ENCODE assay signal across 2 cellular contexts in the genomic region with DNA sequence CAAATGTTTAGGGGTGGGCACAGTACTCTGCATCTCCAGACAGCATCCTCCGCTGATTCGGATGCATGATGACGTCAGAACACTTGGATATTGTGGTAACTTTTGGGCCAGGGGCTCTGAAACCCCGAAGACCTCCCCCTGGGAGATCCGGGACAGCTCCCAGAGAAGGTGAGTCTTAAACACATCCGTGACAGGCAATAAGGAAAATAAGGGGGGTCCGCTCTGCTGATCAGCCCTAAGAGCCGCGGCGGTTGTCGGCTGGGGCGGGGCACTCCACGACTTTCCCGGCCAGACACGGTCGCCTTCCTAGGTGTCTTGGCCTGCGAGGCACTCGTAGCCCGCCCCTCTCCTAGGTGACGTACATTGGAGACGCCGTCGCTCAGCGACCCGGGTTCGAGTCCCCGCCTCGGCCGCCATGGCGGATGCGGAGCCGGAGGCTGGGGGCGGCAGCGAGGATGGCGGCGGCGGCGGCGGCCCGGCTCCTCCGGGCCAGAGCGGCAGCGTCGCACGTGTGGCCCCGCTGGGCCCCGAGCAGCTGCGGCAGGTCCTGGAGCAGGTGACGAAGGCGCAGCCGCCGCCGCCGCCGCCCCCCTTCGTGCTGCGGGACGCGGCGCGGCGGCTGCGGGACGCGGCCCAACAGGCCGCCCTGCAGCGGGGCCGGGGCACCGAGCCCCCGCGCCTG.
A peak's percentile ranks its signal among the peaks of the same experiment; 100 is the strongest.
TF ChIP-seq lines count a peak whose summit lies in the region.

Gene ZNF839 (plus strand): TSS at position 396 of the 682 bp plus-strand sequence. CDS start 20 bp downstream, at position 416.

TF ChIP-seq in IMR-90, 13 proteins besides CTCF, POLR2A, EP300 and RAD21:
- TF ChIP-seq MXI1 (IDR thresholded peaks at IDR 0.05; ENCODE audit: borderline replicate concordance, low read depth, low read length) (peak; percentile 37; the same call in 1 of the 2 replicates), MAZ (IDR thresholded peaks at IDR 0.05; ENCODE audit: borderline replicate concordance, low read depth, low read length) (peak; percentile 93), RCOR1 (IDR thresholded peaks at IDR 0.05; ENCODE audit: insufficient replicate concordance, low read length) (peak; percentile 31), MAFK (IDR thresholded peaks at IDR 0.05; ENCODE audit: low read depth, low read length) (no peak), RFX5 (IDR thresholded peaks at IDR 0.05; ENCODE audit: low read depth, low read length) (no peak)

TF ChIP-seq in H1, 55 proteins besides CTCF, POLR2A, EP300 and RAD21 (continues in another document):
- TF ChIP-seq KDM5A (IDR thresholded peaks at IDR 0.05; ENCODE audit: low read length) (0 out of 2 replicates have a peak, but pooled peaks have one; percentile 48), YY1 (IDR thresholded peaks at IDR 0.05; ENCODE audit: low read depth, low read length) (peak; percentile 94), SIRT6 (IDR thresholded peaks at IDR 0.05; ENCODE audit: low read length) (no peak), KDM1A (IDR thresholded peaks at IDR 0.05; ENCODE audit: borderline replicate concordance, low read length) (no peak), TAF1 (IDR thresholded peaks at IDR 0.05; ENCODE audit: low read depth, low read length) (peak; percentile 72; the same call in 1 of the 2 replicates), MAFK (IDR thresholded peaks at IDR 0.05; ENCODE audit: low read depth, low read length) (no peak), CTBP2 (IDR thresholded peaks at IDR 0.05; ENCODE audit: borderline replicate concordance, insufficient read depth, insufficient read length, low read length) (no peak), E2F6 (IDR thresholded peaks at IDR 0.05) (no peak), CHD2 (IDR thresholded peaks at IDR 0.05; ENCODE audit: low read length) (no peak), ATF2 (IDR thresholded peaks at IDR 0.05; ENCODE audit: low read length) (peak; percentile 82), POLR2AphosphoS5 (IDR thresholded peaks at IDR 0.05; ENCODE audit: low read depth, low read length) (no peak; the same call in none of the 2 replicates), ASH2L (IDR thresholded peaks at IDR 0.05; ENCODE audit: low read length) (peak; percentile 83), EGR1 (IDR thresholded peaks at IDR 0.05; ENCODE audit: borderline replicate concordance, low read depth, low read length) (no peak), EZH2 (IDR thresholded peaks at IDR 0.05; ENCODE audit: low read depth, low read length, severe bottlenecking) (no peak), FOSL1 (IDR thresholded peaks at IDR 0.05; ENCODE audit: insufficient read depth, low read depth, low read length) (no peak), CEBPB (IDR thresholded peaks at IDR 0.05; ENCODE audit: low read depth, low read length) (no peak), GTF2F1 (IDR thresholded peaks at IDR 0.05; ENCODE audit: borderline replicate concordance, low read depth, low read length) (no peak), HDAC6 (IDR thresholded peaks at IDR 0.05; ENCODE audit: low read depth, low read length) (no peak), RFX5 (IDR thresholded peaks at IDR 0.05; ENCODE audit: borderline replicate concordance, low read depth, low read length) (no peak), TEAD4 (IDR thresholded peaks at IDR 0.05; ENCODE audit: low read depth, low read length) (0 out of 2 replicates have a peak, but pooled peaks have one; percentile 15), CBX8 (IDR thresholded peaks at IDR 0.05; ENCODE audit: borderline replicate concordance, low read depth, low read length) (no peak), NANOG (IDR thresholded peaks at IDR 0.05; ENCODE audit: insufficient read depth, low read depth, low read length, poor library complexity, severe bottlenecking) (no peak), RXRA (IDR thresholded peaks at IDR 0.05; ENCODE audit: insufficient read depth, low read depth, low read length) (no peak), SP4 (IDR thresholded peaks at IDR 0.05; ENCODE audit: low read length) (0 out of 2 replicates have a peak, but pooled peaks have one; percentile 48), RBBP5 (IDR thresholded peaks at IDR 0.05; ENCODE audit: borderline replicate concordance, low read depth, low read length) (peak; percentile 94; the same call in 1 of the 2 replicates), SUZ12 (IDR thresholded peaks at IDR 0.05; ENCODE audit: low read length) (no peak), CHD1 (IDR thresholded peaks at IDR 0.05; ENCODE audit: low read depth, low read length) (no peak), SIX5 (IDR thresholded peaks at IDR 0.05; ENCODE audit: low read depth, low read length) (no peak), SP1 (IDR thresholded peaks at IDR 0.05; ENCODE audit: low read depth, low read length) (0 out of 2 replicates have a peak, but pooled peaks have one; percentile 30), ATF3 (IDR thresholded peaks at IDR 0.05; ENCODE audit: insufficient read depth, low read depth, low read length) (0 out of 2 replicates have a peak, but pooled peaks have one; percentile 8), SRF (IDR thresholded peaks at IDR 0.05; ENCODE audit: low read depth, low read length) (0 out of 2 replicates have a peak, but pooled peaks have one; percentile 30), NRF1 (IDR thresholded peaks at IDR 0.05; ENCODE audit: low read depth, low read length) (no peak), JUND (IDR thresholded peaks at IDR 0.05; ENCODE audit: low read length) (0 out of 2 replicates have a peak, but pooled peaks have one; percentile 2), TBP (IDR thresholded peaks at IDR 0.05; ENCODE audit: low read depth, low read length) (peak; percentile 76), BRCA1 (IDR thresholded peaks at IDR 0.05; ENCODE audit: low read depth, low read length) (no peak), SP2 (IDR thresholded peaks at IDR 0.05; ENCODE audit: low read length) (no peak), MAX (IDR thresholded peaks at IDR 0.05) (0 out of 2 replicates have a peak, but pooled peaks have one; percentile 27), TAF7 (optimal IDR thresholded peaks at IDR 0.05; ENCODE audit: borderline replicate concordance, low read depth, low read length) (no peak), CBX5 (IDR thresholded peaks at IDR 0.05; ENCODE audit: low read depth, low read length) (no peak), CREB1 (IDR thresholded peaks at IDR 0.05) (peak; percentile 96), SAP30 (IDR thresholded peaks at IDR 0.05; ENCODE audit: insufficient read depth, insufficient replicate concordance, low read length) (no peak), USF2 (IDR thresholded peaks at IDR 0.05; ENCODE audit: low read length) (no peak), RNF2 (IDR thresholded peaks at IDR 0.05; ENCODE audit: borderline replicate concordance, low read depth, low read length, missing control alignments, poor library complexity, severe bottlenecking) (no peak), JUN (IDR thresholded peaks at IDR 0.05; ENCODE audit: low read depth, low read length) (no peak), POU5F1 (IDR thresholded peaks at IDR 0.05; ENCODE audit: low read depth, low read length) (no peak), GABPA (IDR thresholded peaks at IDR 0.05; ENCODE audit: borderline replicate concordance, insufficient read depth, low read length) (no peak), KDM4A (IDR thresholded peaks at IDR 0.05; ENCODE audit: low read depth, low read length, severe bottlenecking) (peak; percentile 87), ZNF274 (IDR thresholded peaks at IDR 0.05; ENCODE audit: borderline replicate concordance, extremely low read depth, low read length) (no peak), TCF12 (IDR thresholded peaks at IDR 0.05; ENCODE audit: low read depth, low read length) (no peak), HDAC2 (IDR thresholded peaks at IDR 0.05; ENCODE audit: borderline replicate concordance in 1 of 2, low read depth in 2 of 2, low read length in 2 of 2) (no peak)
- TF ChIP-seq, protein P1, sequence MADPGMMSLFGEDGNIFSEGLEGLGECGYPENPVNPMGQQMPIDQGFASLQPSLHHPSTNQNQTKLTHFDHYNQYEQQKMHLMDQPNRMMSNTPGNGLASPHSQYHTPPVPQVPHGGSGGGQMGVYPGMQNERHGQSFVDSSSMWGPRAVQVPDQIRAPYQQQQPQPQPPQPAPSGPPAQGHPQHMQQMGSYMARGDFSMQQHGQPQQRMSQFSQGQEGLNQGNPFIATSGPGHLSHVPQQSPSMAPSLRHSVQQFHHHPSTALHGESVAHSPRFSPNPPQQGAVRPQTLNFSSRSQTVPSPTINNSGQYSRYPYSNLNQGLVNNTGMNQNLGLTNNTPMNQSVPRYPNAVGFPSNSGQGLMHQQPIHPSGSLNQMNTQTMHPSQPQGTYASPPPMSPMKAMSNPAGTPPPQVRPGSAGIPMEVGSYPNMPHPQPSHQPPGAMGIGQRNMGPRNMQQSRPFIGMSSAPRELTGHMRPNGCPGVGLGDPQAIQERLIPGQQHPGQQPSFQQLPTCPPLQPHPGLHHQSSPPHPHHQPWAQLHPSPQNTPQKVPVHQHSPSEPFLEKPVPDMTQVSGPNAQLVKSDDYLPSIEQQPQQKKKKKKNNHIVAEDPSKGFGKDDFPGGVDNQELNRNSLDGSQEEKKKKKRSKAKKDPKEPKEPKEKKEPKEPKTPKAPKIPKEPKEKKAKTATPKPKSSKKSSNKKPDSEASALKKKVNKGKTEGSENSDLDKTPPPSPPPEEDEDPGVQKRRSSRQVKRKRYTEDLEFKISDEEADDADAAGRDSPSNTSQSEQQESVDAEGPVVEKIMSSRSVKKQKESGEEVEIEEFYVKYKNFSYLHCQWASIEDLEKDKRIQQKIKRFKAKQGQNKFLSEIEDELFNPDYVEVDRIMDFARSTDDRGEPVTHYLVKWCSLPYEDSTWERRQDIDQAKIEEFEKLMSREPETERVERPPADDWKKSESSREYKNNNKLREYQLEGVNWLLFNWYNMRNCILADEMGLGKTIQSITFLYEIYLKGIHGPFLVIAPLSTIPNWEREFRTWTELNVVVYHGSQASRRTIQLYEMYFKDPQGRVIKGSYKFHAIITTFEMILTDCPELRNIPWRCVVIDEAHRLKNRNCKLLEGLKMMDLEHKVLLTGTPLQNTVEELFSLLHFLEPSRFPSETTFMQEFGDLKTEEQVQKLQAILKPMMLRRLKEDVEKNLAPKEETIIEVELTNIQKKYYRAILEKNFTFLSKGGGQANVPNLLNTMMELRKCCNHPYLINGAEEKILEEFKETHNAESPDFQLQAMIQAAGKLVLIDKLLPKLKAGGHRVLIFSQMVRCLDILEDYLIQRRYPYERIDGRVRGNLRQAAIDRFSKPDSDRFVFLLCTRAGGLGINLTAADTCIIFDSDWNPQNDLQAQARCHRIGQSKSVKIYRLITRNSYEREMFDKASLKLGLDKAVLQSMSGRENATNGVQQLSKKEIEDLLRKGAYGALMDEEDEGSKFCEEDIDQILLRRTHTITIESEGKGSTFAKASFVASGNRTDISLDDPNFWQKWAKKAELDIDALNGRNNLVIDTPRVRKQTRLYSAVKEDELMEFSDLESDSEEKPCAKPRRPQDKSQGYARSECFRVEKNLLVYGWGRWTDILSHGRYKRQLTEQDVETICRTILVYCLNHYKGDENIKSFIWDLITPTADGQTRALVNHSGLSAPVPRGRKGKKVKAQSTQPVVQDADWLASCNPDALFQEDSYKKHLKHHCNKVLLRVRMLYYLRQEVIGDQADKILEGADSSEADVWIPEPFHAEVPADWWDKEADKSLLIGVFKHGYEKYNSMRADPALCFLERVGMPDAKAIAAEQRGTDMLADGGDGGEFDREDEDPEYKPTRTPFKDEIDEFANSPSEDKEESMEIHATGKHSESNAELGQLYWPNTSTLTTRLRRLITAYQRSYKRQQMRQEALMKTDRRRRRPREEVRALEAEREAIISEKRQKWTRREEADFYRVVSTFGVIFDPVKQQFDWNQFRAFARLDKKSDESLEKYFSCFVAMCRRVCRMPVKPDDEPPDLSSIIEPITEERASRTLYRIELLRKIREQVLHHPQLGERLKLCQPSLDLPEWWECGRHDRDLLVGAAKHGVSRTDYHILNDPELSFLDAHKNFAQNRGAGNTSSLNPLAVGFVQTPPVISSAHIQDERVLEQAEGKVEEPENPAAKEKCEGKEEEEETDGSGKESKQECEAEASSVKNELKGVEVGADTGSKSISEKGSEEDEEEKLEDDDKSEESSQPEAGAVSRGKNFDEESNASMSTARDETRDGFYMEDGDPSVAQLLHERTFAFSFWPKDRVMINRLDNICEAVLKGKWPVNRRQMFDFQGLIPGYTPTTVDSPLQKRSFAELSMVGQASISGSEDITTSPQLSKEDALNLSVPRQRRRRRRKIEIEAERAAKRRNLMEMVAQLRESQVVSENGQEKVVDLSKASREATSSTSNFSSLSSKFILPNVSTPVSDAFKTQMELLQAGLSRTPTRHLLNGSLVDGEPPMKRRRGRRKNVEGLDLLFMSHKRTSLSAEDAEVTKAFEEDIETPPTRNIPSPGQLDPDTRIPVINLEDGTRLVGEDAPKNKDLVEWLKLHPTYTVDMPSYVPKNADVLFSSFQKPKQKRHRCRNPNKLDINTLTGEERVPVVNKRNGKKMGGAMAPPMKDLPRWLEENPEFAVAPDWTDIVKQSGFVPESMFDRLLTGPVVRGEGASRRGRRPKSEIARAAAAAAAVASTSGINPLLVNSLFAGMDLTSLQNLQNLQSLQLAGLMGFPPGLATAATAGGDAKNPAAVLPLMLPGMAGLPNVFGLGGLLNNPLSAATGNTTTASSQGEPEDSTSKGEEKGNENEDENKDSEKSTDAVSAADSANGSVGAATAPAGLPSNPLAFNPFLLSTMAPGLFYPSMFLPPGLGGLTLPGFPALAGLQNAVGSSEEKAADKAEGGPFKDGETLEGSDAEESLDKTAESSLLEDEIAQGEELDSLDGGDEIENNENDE (IDR thresholded peaks at IDR 0.05; ENCODE audit: insufficient replicate concordance, low read length) = no peak
